18 cellular contexts compared by ENCODE assay signal in the genomic region with DNA sequence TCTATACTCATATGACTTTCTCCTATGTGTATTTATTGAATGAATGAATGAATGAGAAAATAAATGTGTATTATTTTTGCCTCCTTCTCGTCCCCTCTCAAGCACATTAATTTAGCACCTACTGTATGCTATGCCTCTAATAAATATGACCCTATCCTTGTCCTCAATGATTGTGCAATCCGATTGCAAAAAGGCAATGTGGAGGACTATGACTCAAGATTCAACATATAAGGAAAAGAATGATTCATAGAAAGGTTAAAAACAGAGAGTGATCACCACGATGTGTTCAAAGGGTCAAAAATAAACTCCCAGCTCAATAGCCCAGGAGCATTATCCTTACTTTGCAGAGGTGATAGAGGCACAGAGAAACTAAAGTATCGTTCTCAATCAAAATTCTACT.
"Had no signal": no experiment of that assay in that cellular context is flagged by ENCODE, and none has a peak within 500 bp of the region (broad histone marks: within the 10 kb centered on the region; RNA-seq: fewer than 3 reads in every experiment).

No MANE protein-coding gene starts in this region.

- H3K4me3 ChIP-seq: mucosa of descending colon, psoas muscle, sigmoid colon, transverse colon had no signal

- H3K4me1 ChIP-seq: foreskin keratinocyte, psoas muscle, sigmoid colon, transverse colon had no signal

- H3K27ac ChIP-seq: foreskin keratinocyte, psoas muscle, sigmoid colon, transverse colon, WERI-Rb-1 had no signal

- H3K9me3 ChIP-seq: mucosa of descending colon, psoas muscle, sigmoid colon, transverse colon had no signal

- ATAC-seq: activated CD8-positive, alpha-beta T cell treated with anti-CD3 and anti-CD28 coated beads for 36 hours; foreskin keratinocyte; mucosa of descending colon; naive thymus-derived CD8-positive, alpha-beta T cell; psoas muscle had no signal

- H3K27me3 ChIP-seq: foreskin keratinocyte, sigmoid colon, transverse colon had no signal

- DNase-seq: activated CD4-positive, alpha-beta T cell treated with anti-CD3 and anti-CD28 coated beads for 4 hours; activated CD8-positive, alpha-beta memory T cell treated with anti-CD3 and anti-CD28 coated beads, Interleukin-2, amount 50 U/mL, for 4 hours; activated CD8-positive, alpha-beta T cell treated with anti-CD3 and anti-CD28 coated beads for 36 hours; activated naive CD4-positive, alpha-beta T cell; erythroblast; head of caudate nucleus; mucosa of descending colon; naive thymus-derived CD8-positive, alpha-beta T cell; occipital lobe; psoas muscle; sigmoid colon; stimulated activated CD4-positive, alpha-beta T cell treated with anti-CD3 and anti-CD28 coated beads, Interleukin-12 subunit alpha, Interleukin-12 subunit beta, amount 100 ng/mL, for 4 hours; stimulated activated naive CD4-positive, alpha-beta T cell; substantia nigra; T-helper 9 cell; transverse colon; WERI-Rb-1 had no signal

- H3K36me3 ChIP-seq: sigmoid colon, transverse colon, WERI-Rb-1 had no signal
